ENCODE assay signal across 25 cellular contexts in the genomic region with DNA sequence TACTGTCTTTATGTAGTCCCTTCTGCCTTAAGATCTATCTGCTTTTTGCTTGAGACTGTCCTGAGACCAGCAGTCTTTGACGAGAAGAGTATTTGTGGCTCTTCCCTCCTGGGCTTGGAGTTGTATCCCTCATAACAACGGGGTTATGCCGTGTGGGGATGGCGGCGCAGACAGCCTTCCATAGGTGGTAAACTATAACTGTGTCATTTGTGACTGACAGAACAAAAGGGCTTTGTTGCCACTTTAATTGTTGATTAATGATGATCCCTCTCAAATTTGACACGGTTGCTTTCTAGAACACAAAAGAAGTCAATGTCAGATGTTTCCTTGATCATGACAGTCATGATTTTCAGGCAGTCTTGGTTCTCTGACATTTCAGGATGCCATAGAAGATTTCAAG.
A peak's percentile ranks its signal among the peaks of the same experiment; 100 is the strongest.
DNase-seq lines count a peak whose midpoint lies in the region; ATAC-seq, FAIRE-seq and TF ChIP-seq lines count a peak whose summit lies in the region.
"Had no signal": no experiment of that assay in that cellular context is flagged by ENCODE, and none has a peak within 500 bp of the region (broad histone marks: within the 10 kb centered on the region; RNA-seq: fewer than 3 reads in every experiment).

No MANE protein-coding gene starts in this region.

- WGBS in K562 (ENCODE audit: insufficient coverage, low coverage, missing lambda C conversion rate), result 81% methylated on average over 6 of the region's 6 CpGs

- H2AFZ ChIP-seq in K562 (ENCODE audit: low read depth, low read length), result no peak overlapping the region

- TF ChIP-seq POLR2A in K562 (conservative IDR thresholded peaks at IDR 0.05), result no peak

- no peak for TF ChIP-seq EP300 in K562 (IDR thresholded peaks at IDR 0.05; ENCODE audit: low read length)

- H3K79me2 ChIP-seq in K562 (ENCODE audit: control insufficient read depth, insufficient read depth, low read length), result peaks cover 91% of the 10 kb centered on the region

- H4K20me1 ChIP-seq in BLaER1 treated with 17β-estradiol and CSF1 and Interleukin-3, amounts not matched to agents 10 nM and 100 nM, result peaks cover 88 to 98% (median 96%) of the 10 kb centered on the region in 11 experiments
- H4K20me1 ChIP-seq in K562 (replicated peaks; ENCODE audit: control insufficient read depth, insufficient read depth, low read length), result peaks cover 52% of the 10 kb centered on the region

- TF ChIP-seq RAD21 in K562 (CRISPR knock-in tag; conservative IDR thresholded peaks at IDR 0.05 in 1 of 2, IDR thresholded peaks at IDR 0.05 in 1 of 2), result no peak

- peak; percentile 44 for FAIRE-seq in K562 (lab: Jason Lieb, UNC)
- FAIRE-seq: GM12891, pancreas had no signal

- peaks cover 0 to 14% (median 0%) of the 10 kb centered on the region in 11 experiments; a peak in 5 of 22 replicates for H3K36me3 ChIP-seq in BLaER1 treated with 17β-estradiol and CSF1 and Interleukin-3, amounts not matched to agents 10 nM and 100 nM
- H3K36me3 ChIP-seq in K562 (ENCODE audit: control insufficient read depth, insufficient read depth, low read length), result no peaks in the 10 kb centered on the region; the same call in 2 of the 3 replicates
- H3K36me3 ChIP-seq: ascending aorta, pancreas, right lobe of liver, vagina had no signal

- peak overlapping the region in 3 of 11 experiments; percentile 1 to 28 (median 7); a peak in 3 of 22 replicates for H3K9ac ChIP-seq in BLaER1 treated with 17β-estradiol and CSF1 and Interleukin-3, amounts not matched to agents 10 nM and 100 nM
- H3K9ac ChIP-seq in K562 (ENCODE audit: insufficient read depth in 1 of 2, low read depth in 2 of 2, low read length in 2 of 2), result no peak overlapping the region

- intact Hi-C loops in K562 (cut with micrococcal nuclease) (loop anchor here (10.0 kb wide), 1 partner anchor 118 kb away; no protein-coding TSS in a partner anchor), Right ventricle myocardium superior (cut with DNase I) (loop anchor here (5.0 kb wide), 1 partner anchor 195 kb away; a partner anchor contains a TSS)

- H3K36me3 Mint-ChIP-seq in naive B cell, result peaks cover 0 to 1% of the 10 kb centered on the region in 2 donors
- H3K36me3 Mint-ChIP-seq: IgD-negative memory B cell had no signal

- H3K27ac Mint-ChIP-seq in naive B cell, result peak overlapping the region in 4 of 6 donors; percentile 37 to 72 (median 52)
- H3K27ac Mint-ChIP-seq: activated CD4-positive, alpha-beta T cell treated with anti-CD3 and anti-CD28 coated beads for 36 hours; T-helper 1 cell treated with Interleukin-12 subunit alpha and Interleukin-12 subunit beta and Interleukin-4 antibody, amounts not matched to agents 30 μg/mL and 1 μg/mL, for 36 hours had no signal

- POLR2A ChIA-PET in K562 (lab: Yijun Ruan, JAX), result interaction anchor here (0.5 kb wide), 1 partner anchor 352 kb away, joined by 3 read pairs; no protein-coding TSS in a partner anchor

- no peak for TF ChIP-seq CTCF in HL-60 (IDR thresholded peaks at IDR 0.05; ENCODE audit: insufficient read depth, low read length)
- no peak for TF ChIP-seq CTCF in K562 (IDR thresholded peaks at IDR 0.05 in 2 of 3, conservative IDR thresholded peaks at IDR 0.05 in 1 of 3; ENCODE audit: insufficient read depth in 2 of 3, low read depth in 1 of 3, low read length in 3 of 3)

- H3K4me3 Mint-ChIP-seq in naive B cell, result no peak overlapping the region
- H3K4me3 Mint-ChIP-seq: activated CD4-positive, alpha-beta T cell treated with anti-CD3 and anti-CD28 coated beads for 36 hours; activated naive CD8-positive, alpha-beta T cell; activated T-helper 17 cell treated with anti-CD3 and anti-CD28 coated beads, Interleukin-2, amount 50 U/mL, for 72 hours; IgD-negative memory B cell; naive thymus-derived CD4-positive, alpha-beta T cell; T-helper 1 cell treated with Interleukin-12 subunit alpha and Interleukin-12 subunit beta and Interleukin-4 antibody, amounts not matched to agents 30 μg/mL and 1 μg/mL, for 36 hours had no signal

- DNase-seq in HL-60 (ENCODE audit: low read depth in 1 of 2, low spot score in 1 of 2) (no peak), K562 (ENCODE audit: extremely low read depth in 1 of 4, low spot score in 3 of 4) (no peak), naive B cell (no peak), Right ventricle myocardium superior (no peak), EL (no peak), SHP77 (lab: John Stamatoyannopoulos, UW) (no peak), cortex of kidney (lab: John Stamatoyannopoulos, UW) (no peak)
- DNase-seq: activated CD4-positive, alpha-beta T cell treated with anti-CD3 and anti-CD28 coated beads for 36 hours; central memory CD4-positive, alpha-beta T cell; dorsolateral prefrontal cortex; naive thymus-derived CD4-positive, alpha-beta T cell; NCI-H1436; pancreas; right lobe of liver; stimulated activated CD4-positive, alpha-beta T cell treated with anti-CD3 and anti-CD28 coated beads, Interleukin-4, amount 100 ng/mL, for 4 hours; stimulated activated naive CD4-positive, alpha-beta T cell had no signal

- no TSS peak for BruUV-seq in K562 (replicated peaks; lab: Mats Ljungman, UMichigan)

- peak overlapping the region in 6 of 11 experiments; percentile 4 to 37 (median 26); a peak in 7 of 22 replicates for H3K27ac ChIP-seq in BLaER1 treated with 17β-estradiol and CSF1 and Interleukin-3, amounts not matched to agents 10 nM and 100 nM
- H3K27ac ChIP-seq in HL-60 (replicated peaks) (peak overlapping the region; percentile 42), K562 (ENCODE audit: extremely low read depth, low read depth, low read length) (no peak overlapping the region)
- H3K27ac ChIP-seq: ascending aorta, dorsolateral prefrontal cortex, pancreas, vagina had no signal

- in situ Hi-C loops in K562 (cut with MboI), result no loop called here

- no peaks in the 10 kb centered on the region for H3K9me3 Mint-ChIP-seq in naive B cell
- H3K9me3 Mint-ChIP-seq: activated T-helper 17 cell treated with anti-CD3 and anti-CD28 coated beads, Interleukin-2, amount 50 U/mL, for 72 hours; IgD-negative memory B cell; naive thymus-derived CD4-positive, alpha-beta T cell; T-helper 1 cell treated with Interleukin-12 subunit alpha and Interleukin-12 subunit beta and Interleukin-4 antibody, amounts not matched to agents 30 μg/mL and 1 μg/mL, for 36 hours had no signal

- H3K4me1 ChIP-seq in BLaER1 treated with 17β-estradiol and CSF1 and Interleukin-3, amounts not matched to agents 10 nM and 100 nM, result peaks cover 83 to 100% (median 98%) of the 10 kb centered on the region in 10 experiments
- H3K4me1 ChIP-seq in K562 (replicated peaks in 1 of 2; ENCODE audit: control insufficient read depth in 2 of 2, insufficient read depth in 2 of 2, low read length in 2 of 2), result peaks cover 3 to 24% of the 10 kb centered on the region in 2 experiments; a peak in 4 of 5 replicates

- peak overlapping the region in 10 of 11 experiments; percentile 26 to 86 (median 53); a peak in 17 of 22 replicates for H3K4me2 ChIP-seq in BLaER1 treated with 17β-estradiol and CSF1 and Interleukin-3, amounts not matched to agents 10 nM and 100 nM
- no peak overlapping the region for H3K4me2 ChIP-seq in K562 (ENCODE audit: insufficient read depth, low read length)

- H3K9me3 ChIP-seq in BLaER1 treated with 17β-estradiol and CSF1 and Interleukin-3, amounts not matched to agents 10 nM and 100 nM (replicated peaks in 1 of 11), result no peaks in the 10 kb centered on the region
- H3K9me3 ChIP-seq in K562 (replicated peaks; ENCODE audit: control insufficient read depth, insufficient read depth, low read depth, low read length), result no peaks in the 10 kb centered on the region
- H3K9me3 ChIP-seq: ascending aorta, pancreas, right lobe of liver, vagina had no signal

- H3K9me1 ChIP-seq in K562 (ENCODE audit: control insufficient read depth, insufficient read depth, low read length), result no peaks in the 10 kb centered on the region

- H3K4me3 ChIP-seq in BLaER1 treated with 17β-estradiol and CSF1 and Interleukin-3, amounts not matched to agents 10 nM and 100 nM, result no peak overlapping the region
- H3K4me3 ChIP-seq in HL-60 (replicated peaks; ENCODE audit: insufficient read depth, low read length) (no peak overlapping the region), K562 (no peak overlapping the region)
- H3K4me3 ChIP-seq: ascending aorta, dorsolateral prefrontal cortex, pancreas, right lobe of liver, vagina had no signal

- ATAC-seq in K562, result no peak
- no peak for ATAC-seq in naive B cell (ENCODE audit: low read depth in 2 of 2)
- no peak for ATAC-seq in Right ventricle myocardium superior (ENCODE audit: poor library complexity)
- ATAC-seq: activated CD4-positive, alpha-beta T cell treated with anti-CD3 and anti-CD28 coated beads for 36 hours; activated T-helper 17 cell treated with anti-CD3 and anti-CD28 coated beads, Interleukin-2, amount 50 U/mL, for 72 hours; naive thymus-derived CD4-positive, alpha-beta T cell; Panc1 had no signal

- H3K4me1 Mint-ChIP-seq in naive B cell, result peaks cover 65 to 94% (median 84%) of the 10 kb centered on the region in 3 donors

- no peaks in the 10 kb centered on the region for H3K27me3 Mint-ChIP-seq in naive B cell
- H3K27me3 Mint-ChIP-seq: activated CD4-positive, alpha-beta T cell treated with anti-CD3 and anti-CD28 coated beads for 36 hours; activated naive CD8-positive, alpha-beta T cell; activated T-helper 17 cell treated with anti-CD3 and anti-CD28 coated beads, Interleukin-2, amount 50 U/mL, for 72 hours; IgD-negative memory B cell; naive thymus-derived CD4-positive, alpha-beta T cell had no signal

- no peaks in the 10 kb centered on the region for H3K27me3 ChIP-seq in BLaER1 treated with 17β-estradiol and CSF1 and Interleukin-3, amounts not matched to agents 10 nM and 100 nM
- no peaks in the 10 kb centered on the region for H3K27me3 ChIP-seq in HL-60 (ENCODE audit: insufficient read depth, poor library complexity, severe bottlenecking)
- no peaks in the 10 kb centered on the region for H3K27me3 ChIP-seq in K562 (ENCODE audit: control insufficient read depth in 2 of 2, insufficient read depth in 2 of 2, low read length in 2 of 2)
- H3K27me3 ChIP-seq: ascending aorta, dorsolateral prefrontal cortex, pancreas, right lobe of liver, vagina had no signal

- CTCF ChIA-PET in K562 (lab: Yijun Ruan, JAX; ENCODE audit: low intra/inter-chr PET ratio), result no interaction called here

TF ChIP-seq in K562, 482 proteins besides CTCF, POLR2A, EP300 and RAD21 (continues in another document):
- TF ChIP-seq, protein P1, sequence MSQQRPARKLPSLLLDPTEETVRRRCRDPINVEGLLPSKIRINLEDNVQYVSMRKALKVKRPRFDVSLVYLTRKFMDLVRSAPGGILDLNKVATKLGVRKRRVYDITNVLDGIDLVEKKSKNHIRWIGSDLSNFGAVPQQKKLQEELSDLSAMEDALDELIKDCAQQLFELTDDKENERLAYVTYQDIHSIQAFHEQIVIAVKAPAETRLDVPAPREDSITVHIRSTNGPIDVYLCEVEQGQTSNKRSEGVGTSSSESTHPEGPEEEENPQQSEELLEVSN (IDR thresholded peaks at IDR 0.05; ENCODE audit: borderline replicate concordance in 1 of 2, extremely low read depth in 1 of 2, insufficient read depth in 1 of 2, insufficient read length in 1 of 2, low read depth in 1 of 2, low read length in 1 of 2, poor library complexity in 1 of 2, severe bottlenecking in 1 of 2), result no peak
- no peak for TF ChIP-seq PHTF2 (CRISPR knock-in tag; IDR thresholded peaks at IDR 0.05)
- no peak for TF ChIP-seq TARDBP (IDR thresholded peaks at IDR 0.05)
